1 cellular context compared by ENCODE assay signal in genomic region chr1:167635233-167635648, GRCh38.
TF ChIP-seq lines count a peak whose summit lies in the region.

No MANE protein-coding gene starts in this region.

TF ChIP-seq in GM23338, 12 proteins besides CTCF, POLR2A, EP300 and RAD21 (continued from another document):
- TF ChIP-seq REST (IDR thresholded peaks at IDR 0.05; ENCODE audit: unreplicated experiment) (no peak), ZNF331 (CRISPR knock-in tag; IDR thresholded peaks at IDR 0.05; ENCODE audit: low read depth) (no peak)
TF ChIP-seq in GM23338: peak in this region for 0.
